ENCODE assay signal across 6 cellular contexts in genomic region chr2:95796249-95797099, GRCh38.
DNase-seq lines count a peak whose midpoint lies in the region; ATAC-seq, FAIRE-seq and TF ChIP-seq lines count a peak whose summit lies in the region.
"Not testable (repeated sequence)": the region's sequence is repeated elsewhere in the genome, so short reads cannot be mapped to it uniquely, and the experiment has no call there.

No MANE protein-coding gene starts in this region.

- in situ Hi-C loops in gastrocnemius medialis (cut with MboI; ENCODE audit: low sequenced_read_pairs in 4 of 4) = not testable (repeated sequence)

- TF ChIP-seq CTCF in gastroesophageal sphincter (IDR thresholded peaks at IDR 0.05); heart left ventricle (IDR thresholded peaks at IDR 0.05); lower lobe of right lung (IDR thresholded peaks at IDR 0.05); gastrocnemius medialis (IDR thresholded peaks at IDR 0.05 in 4 of 5, conservative IDR thresholded peaks at IDR 0.05 in 1 of 5): not testable (repeated sequence)

- not testable (repeated sequence) for H3K36me3 ChIP-seq in gastroesophageal sphincter, heart left ventricle, lower lobe of right lung, gastrocnemius medialis

- DNase-seq in HTR-8/SVneo (ENCODE audit: insufficient read length, low spot score); heart left ventricle; left colon; lower lobe of right lung; gastrocnemius medialis: not testable (repeated sequence)

- H3K27ac ChIP-seq in gastroesophageal sphincter, heart left ventricle, lower lobe of right lung, gastrocnemius medialis: not testable (repeated sequence)

- peak; percentile 27 for ATAC-seq in gastroesophageal sphincter
- ATAC-seq in heart left ventricle = peak; percentile 22 to 80 (median 66)
- peak; percentile 91 for ATAC-seq in left colon
- ATAC-seq in lower lobe of right lung = peak; percentile 3 to 7
- peak; percentile 44 to 56 for ATAC-seq in gastrocnemius medialis

- H3K4me3 ChIP-seq in gastroesophageal sphincter, heart left ventricle, lower lobe of right lung, gastrocnemius medialis: not testable (repeated sequence)

- H3K4me1 ChIP-seq in gastroesophageal sphincter, heart left ventricle, lower lobe of right lung, gastrocnemius medialis: not testable (repeated sequence)

- H3K27me3 ChIP-seq in gastroesophageal sphincter; heart left ventricle; lower lobe of right lung (ENCODE audit: low read depth); gastrocnemius medialis: not testable (repeated sequence)

- intact Hi-C loops in heart left ventricle (cut with DNase I); left colon (cut with DNase I, micrococcal nuclease); lower lobe of right lung (cut with DNase I); gastrocnemius medialis (cut with DNase I; ENCODE audit: low total_unique reads): not testable (repeated sequence)

- H3K9me3 ChIP-seq in gastroesophageal sphincter = peaks cover 0 to 19% (median 0%) of the 10 kb centered on the region in 3 donors
- H3K9me3 ChIP-seq in heart left ventricle, lower lobe of right lung, gastrocnemius medialis: not testable (repeated sequence)

- not testable (repeated sequence) for TF ChIP-seq EP300 in gastroesophageal sphincter (IDR thresholded peaks at IDR 0.05)

- peak; percentile 71 for FAIRE-seq in HTR-8/SVneo (lab: Jason Lieb, UNC)

- no CpG with 5 or more reads among the region's 18 CpGs for WGBS in gastroesophageal sphincter (ENCODE audit: low coverage in 1 of 2), 2 donors
- no CpG with 5 or more reads among the region's 18 CpGs for WGBS in heart left ventricle, 4 donors

- TF ChIP-seq POLR2A in gastroesophageal sphincter (IDR thresholded peaks at IDR 0.05); heart left ventricle (IDR thresholded peaks at IDR 0.05); gastrocnemius medialis (IDR thresholded peaks at IDR 0.05): not testable (repeated sequence)

Comparison
In these comparisons a context has a peak if more than half of its experiments do, and no peak if none do; other contexts are left out.
1. ATAC-seq: peak in every context shown above with its lines; median percentile 91 in left colon; 66 in heart left ventricle; 50 in gastrocnemius medialis; 27 in gastroesophageal sphincter; 5 in lower lobe of right lung.